ENCODE assay signal across 22 cellular contexts in the genomic region with DNA sequence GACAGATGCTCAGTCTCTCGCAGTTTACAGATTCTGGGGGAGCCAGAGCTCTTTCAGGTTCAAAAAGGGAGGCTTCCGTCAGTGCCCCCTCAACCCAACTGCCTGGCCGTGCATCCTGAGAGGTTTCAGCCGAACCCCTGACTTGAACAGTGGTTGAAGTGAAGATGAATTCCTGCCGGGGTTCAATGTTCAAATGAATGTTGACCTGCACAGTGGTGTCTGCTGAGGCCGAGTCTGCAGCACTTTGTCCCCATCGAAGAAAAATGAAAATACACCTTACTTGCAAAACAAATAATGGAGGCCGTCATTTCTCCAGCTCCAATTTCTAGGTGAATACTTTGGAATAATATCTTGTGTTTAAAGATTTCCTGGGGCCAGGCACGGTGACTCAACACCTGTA. TPM values are rescaled to one million over a fixed set of nuclear protein-coding genes. Genes with fewer than 3 reads are reported as not detected.
DNase-seq lines count a peak whose midpoint lies in the region; ATAC-seq, FAIRE-seq and TF ChIP-seq lines count a peak whose summit lies in the region.
"Had no signal": no experiment of that assay in that cellular context is flagged by ENCODE, and none has a peak within 500 bp of the region (broad histone marks: within the 10 kb centered on the region; RNA-seq: fewer than 3 reads in every experiment).

No MANE protein-coding gene starts in this region.

- no peaks in the 10 kb centered on the region for H4K20me1 ChIP-seq in astrocyte (ENCODE audit: insufficient read depth, low read length)
- H4K20me1 ChIP-seq: BLaER1 treated with 17β-estradiol and CSF1 and Interleukin-3, amounts not matched to agents 10 nM and 100 nM had no signal

- no peak overlapping the region for H2AFZ ChIP-seq in astrocyte (ENCODE audit: low read depth, low read length)

- H3K9me3 ChIP-seq in right atrium auricular region, result no peaks in the 10 kb centered on the region
- H3K9me3 ChIP-seq in astrocyte (ENCODE audit: insufficient read depth, low read depth, low read length), result no peaks in the 10 kb centered on the region
- H3K9me3 ChIP-seq: A549; BLaER1 treated with 17β-estradiol and CSF1 and Interleukin-3, amounts not matched to agents 10 nM and 100 nM had no signal

- H3K27me3 Mint-ChIP-seq in astrocyte (ENCODE audit: low read depth, unreplicated experiment) (no peaks in the 10 kb centered on the region), osteocyte (ENCODE audit: unreplicated experiment) (no peaks in the 10 kb centered on the region)
- H3K27me3 Mint-ChIP-seq: CD4-positive, alpha-beta T cell had no signal

- TF ChIP-seq CTCF in right atrium auricular region (IDR thresholded peaks at IDR 0.05), result no peak
- TF ChIP-seq CTCF in astrocyte (IDR thresholded peaks at IDR 0.05; ENCODE audit: insufficient read depth, low read depth, low read length), result no peak
- no peak for TF ChIP-seq CTCF in osteocyte (IDR thresholded peaks at IDR 0.05)

- H3K9ac ChIP-seq in astrocyte (ENCODE audit: low read length), result no peak overlapping the region
- H3K9ac ChIP-seq: BLaER1 treated with 17β-estradiol and CSF1 and Interleukin-3, amounts not matched to agents 10 nM and 100 nM had no signal

- H3K4me3 Mint-ChIP-seq in astrocyte (ENCODE audit: unreplicated experiment) (no peak overlapping the region), osteocyte (ENCODE audit: unreplicated experiment) (no peak overlapping the region)
- H3K4me3 Mint-ChIP-seq: B cell; CD4-positive, alpha-beta T cell; CD8-positive, alpha-beta memory T cell had no signal

- H3K36me3 ChIP-seq in right atrium auricular region (no peaks in the 10 kb centered on the region), astrocyte (ENCODE audit: insufficient read depth, low read length) (no peaks in the 10 kb centered on the region)

- FAIRE-seq in astrocyte (lab: Jason Lieb, UNC), result peak; percentile 54
- FAIRE-seq: A549, D721Med, G401.6, GM12891, GM19239 had no signal

- H3K27ac Mint-ChIP-seq in astrocyte (ENCODE audit: unreplicated experiment), result no peak overlapping the region
- H3K27ac Mint-ChIP-seq in osteocyte (ENCODE audit: unreplicated experiment), result no peak overlapping the region
- H3K27ac Mint-ChIP-seq: B cell; CD4-positive, alpha-beta T cell; CD8-positive, alpha-beta memory T cell had no signal

- H3K4me1 Mint-ChIP-seq in astrocyte (ENCODE audit: low read depth, unreplicated experiment) (peaks cover 6% of the 10 kb centered on the region), osteocyte (ENCODE audit: unreplicated experiment) (peaks cover 11% of the 10 kb centered on the region)
- H3K4me1 Mint-ChIP-seq: B cell; CD8-positive, alpha-beta memory T cell had no signal

- H3K79me2 ChIP-seq in astrocyte (ENCODE audit: insufficient read depth, low read length), result no peaks in the 10 kb centered on the region

- H3K4me1 ChIP-seq in right atrium auricular region (no peaks in the 10 kb centered on the region), astrocyte (ENCODE audit: insufficient read depth, low read length) (no peaks in the 10 kb centered on the region)
- H3K4me1 ChIP-seq: A549 had no signal

- no peak for ATAC-seq in Right ventricle myocardium superior (ENCODE audit: poor library complexity)
- ATAC-seq: A549 had no signal

- H3K4me3 ChIP-seq in right atrium auricular region (no peak overlapping the region), astrocyte (ENCODE audit: insufficient read depth, low read depth, low read length) (no peak overlapping the region)
- H3K4me3 ChIP-seq: A549; BLaER1 treated with 17β-estradiol and CSF1 and Interleukin-3, amounts not matched to agents 10 nM and 100 nM had no signal

- H3K27ac ChIP-seq in right atrium auricular region, result no peak overlapping the region
- H3K27ac ChIP-seq in astrocyte (ENCODE audit: low read depth, low read length), result no peak overlapping the region
- H3K27ac ChIP-seq: 22Rv1; A549; BLaER1 treated with 17β-estradiol and CSF1 and Interleukin-3, amounts not matched to agents 10 nM and 100 nM; C4-2B had no signal

- H3K27me3 ChIP-seq in right atrium auricular region (no peaks in the 10 kb centered on the region), astrocyte (ENCODE audit: insufficient read depth, low read length) (no peaks in the 10 kb centered on the region)
- H3K27me3 ChIP-seq: BLaER1 treated with 17β-estradiol and CSF1 and Interleukin-3, amounts not matched to agents 10 nM and 100 nM had no signal

- no peak overlapping the region for H3K4me2 ChIP-seq in astrocyte (ENCODE audit: low read length)
- H3K4me2 ChIP-seq: A549; BLaER1 treated with 17β-estradiol and CSF1 and Interleukin-3, amounts not matched to agents 10 nM and 100 nM had no signal

- intact Hi-C loops in Right ventricle myocardium superior (cut with DNase I), result no loop called here

- peaks cover 2% of the 10 kb centered on the region for H3K36me3 Mint-ChIP-seq in astrocyte (ENCODE audit: low read depth, unreplicated experiment)
- H3K36me3 Mint-ChIP-seq in osteocyte (ENCODE audit: unreplicated experiment), result peaks cover 6% of the 10 kb centered on the region
- H3K36me3 Mint-ChIP-seq: CD8-positive, alpha-beta memory T cell had no signal

- H3K9me3 Mint-ChIP-seq in astrocyte (ENCODE audit: unreplicated experiment) (no peaks in the 10 kb centered on the region), osteocyte (ENCODE audit: unreplicated experiment) (no peaks in the 10 kb centered on the region)
- H3K9me3 Mint-ChIP-seq: CD4-positive, alpha-beta T cell had no signal

- DNase-seq in right atrium auricular region (ENCODE audit: low spot score) (peak; percentile 32), Right ventricle myocardium superior (no peak), astrocyte (ENCODE audit: low read depth) (no peak), osteocyte (ENCODE audit: extremely low spot score, unreplicated experiment) (peak; percentile 42), foreskin melanocyte (no peak), hepatic stellate cell (ENCODE audit: low spot score) (no peak)
- DNase-seq: AML-193; Calu3; CD4-positive, alpha-beta T cell; CD8-positive, alpha-beta memory T cell; COR-L47; DMS79 treated with DMSO at 0.1 percent for 48 hours; GF-D8 had no signal

RNA-seq across cellular contexts. Expression of a gene that starts 33.7 kb away (rescaled TPM):
- total RNA-seq in right atrium auricular region (1 to 10 TPM; 4.3 to 6.0 TPM), Right ventricle myocardium superior (1.3 TPM), astrocyte (15.5 and 16.3 TPM in 2 replicates), osteocyte (9.7 and 11.8 TPM in 2 replicates)
- total RNA-seq: B cell; CD4-positive, alpha-beta T cell; CD8-positive, alpha-beta memory T cell had no signal

Comparison
In these comparisons a context has a peak if more than half of its experiments do, and no peak if none do; other contexts are left out.
1. DNase-seq: peak in right atrium auricular region (single experiment) and osteocyte (single experiment); none in Right ventricle myocardium superior (single experiment), astrocyte (single experiment), foreskin melanocyte (single experiment) and hepatic stellate cell (single experiment).